In the genomic region with DNA sequence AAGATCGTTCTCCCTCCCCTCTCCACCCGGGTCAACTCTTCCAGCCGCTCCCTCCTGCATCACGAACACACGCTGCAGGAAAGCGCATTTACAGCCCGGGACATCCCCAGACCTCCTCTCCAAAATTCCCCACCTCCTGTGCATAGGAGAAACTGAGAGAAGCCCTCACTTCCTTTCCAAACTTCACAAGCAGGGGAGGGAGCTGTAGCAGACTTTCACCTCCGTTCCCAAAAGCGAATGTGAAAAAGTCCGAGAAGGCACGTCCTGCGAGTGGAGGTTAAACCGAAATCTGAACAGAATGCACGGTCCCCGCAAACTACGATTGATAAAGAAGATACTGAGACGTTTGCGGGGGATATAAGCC, we compare ENCODE assay signal across 8 cellular contexts. TPM values are rescaled to one million over a fixed set of nuclear protein-coding genes. Genes with fewer than 3 reads are reported as not detected.
A peak's percentile ranks its signal among the peaks of the same experiment; 100 is the strongest.
DNase-seq lines count a peak whose midpoint lies in the region; ATAC-seq and TF ChIP-seq lines count a peak whose summit lies in the region.

No MANE protein-coding gene starts in this region.

- H2BK5ac ChIP-seq in neuronal stem cell (ENCODE audit: low read length) = peak overlapping the region; percentile 98

- POLR2A ChIA-PET in activated B cell treated with CpG ODN at 0.5 μM for 24 hours (lab: Charles Lee) = interaction anchor here (0.6 to 2.1 kb wide), 4 partner anchors 21 to 209 kb away, joined by 3 to 8 read pairs (median 4); no protein-coding TSS in a partner anchor

- peaks cover 9% of the 10 kb centered on the region for H3K36me3 Mint-ChIP-seq in activated B cell treated with CpG ODN at 0.5 μM for 24 hours (ENCODE audit: low read depth)

- H3K9ac ChIP-seq in neuronal stem cell (ENCODE audit: low read depth, low read length, poor library complexity) = peak overlapping the region; percentile 94

- no peak overlapping the region for H4K91ac ChIP-seq in neuronal stem cell (ENCODE audit: low read depth, low read length, poor library complexity)

- H3K4me1 ChIP-seq in neuronal stem cell (ENCODE audit: control insufficient read depth in 2 of 2, insufficient read depth in 1 of 2, low read depth in 1 of 2, low read length in 2 of 2) = peaks cover 5 to 10% of the 10 kb centered on the region in 2 donors

- DNase-seq in activated CD4-positive, CD25-positive, alpha-beta regulatory T cell (lab: John Stamatoyannopoulos, UW) = no peak
- DNase-seq in activated B cell treated with CpG ODN at 0.5 μM for 24 hours = peak; percentile 24
- peak; percentile 31 for DNase-seq in fibroblast of the conjunctiva (ENCODE audit: low read depth)
- DNase-seq in neuronal stem cell (ENCODE audit: low spot score) = peak; percentile 26
- DNase-seq in ecto neural progenitor cell (ENCODE audit: low spot score) = no peak

- H3K14ac ChIP-seq in neuronal stem cell (ENCODE audit: low read length) = peak overlapping the region; percentile 25

- H2BK120ac ChIP-seq in neuronal stem cell (ENCODE audit: low read depth, low read length) = peak overlapping the region; percentile 92

- H2AK5ac ChIP-seq in neuronal stem cell (ENCODE audit: low read depth, low read length) = peak overlapping the region; percentile 12

- H2BK15ac ChIP-seq in neuronal stem cell (ENCODE audit: low read length) = peak overlapping the region; percentile 93

- H2BK12ac ChIP-seq in neuronal stem cell (ENCODE audit: low read length) = no peak overlapping the region

- H3K36me3 ChIP-seq in neuronal stem cell (replicated peaks in 1 of 2; ENCODE audit: control insufficient read depth in 2 of 2, insufficient read depth in 2 of 2, low read length in 2 of 2) = peaks cover 0 to 18% of the 10 kb centered on the region in 2 donors

- CTCF ChIA-PET in activated B cell treated with CpG ODN at 0.5 μM for 24 hours (lab: Charles Lee) = no interaction called here

- H3K9me3 Mint-ChIP-seq in activated B cell treated with CpG ODN at 0.5 μM for 24 hours = no peaks in the 10 kb centered on the region

- H3K4me2 ChIP-seq in neuronal stem cell (ENCODE audit: insufficient read depth, low read length, poor library complexity, severe bottlenecking) = peak overlapping the region; percentile 65

- peak overlapping the region; percentile 97 for H3K4me3 Mint-ChIP-seq in activated B cell treated with CpG ODN at 0.5 μM for 24 hours

- no peaks in the 10 kb centered on the region for H3K27me3 ChIP-seq in neuronal stem cell (ENCODE audit: control insufficient read depth in 3 of 3, insufficient read depth in 3 of 3, low read depth in 1 of 3, low read length in 3 of 3)

- H3K9me3 ChIP-seq in neuronal stem cell (replicated peaks in 1 of 2; ENCODE audit: control insufficient read depth in 2 of 2, insufficient read depth in 1 of 2, low read depth in 1 of 2, low read length in 2 of 2) = peaks cover 0 to 5% of the 10 kb centered on the region in 2 donors

- H2AFZ ChIP-seq in neuronal stem cell (ENCODE audit: low read length) = peak overlapping the region; percentile 87

- ATAC-seq in activated CD4-positive, CD25-positive, alpha-beta regulatory T cell treated with anti-CD3 and anti-CD28 coated beads, Interleukin-2, amount 50 U/mL, for 24 hours = peak; percentile 27 to 50
- ATAC-seq in HG03442 (IDR thresholded peaks at IDR 0.05; ENCODE audit: unreplicated experiment) = peak; percentile 17
- ATAC-seq in activated B cell treated with CpG ODN at 0.5 μM for 24 hours (ENCODE audit: low read depth) = peak; percentile 10
- ATAC-seq in HG03520 (IDR thresholded peaks at IDR 0.05; ENCODE audit: unreplicated experiment) = no peak

- intact Hi-C loops in activated B cell treated with CpG ODN at 0.5 μM for 24 hours (cut with micrococcal nuclease) = loop anchor here (1.0 to 5.0 kb wide), 4 partner anchors 9 to 104 kb away; a partner anchor contains a TSS

- no CpG with 5 or more reads among the region's 18 CpGs for WGBS in neuronal stem cell (ENCODE audit: extremely low coverage in 2 of 2, insufficient read length in 2 of 2, insufficient replicate concordance in 1 of 2), 2 donors

- peaks cover 68% of the 10 kb centered on the region for H3K4me1 Mint-ChIP-seq in activated B cell treated with CpG ODN at 0.5 μM for 24 hours

- H3K27ac ChIP-seq in neuronal stem cell (replicated peaks; ENCODE audit: low read length) = peak overlapping the region; percentile 91

- H3K18ac ChIP-seq in neuronal stem cell (ENCODE audit: low read length) = peak overlapping the region; percentile 94

- H3K79me1 ChIP-seq in neuronal stem cell (ENCODE audit: low read depth, low read length) = peaks cover 3% of the 10 kb centered on the region

- no peak overlapping the region for H4K8ac ChIP-seq in neuronal stem cell (ENCODE audit: low read depth, low read length)

- no peak overlapping the region for H3K23ac ChIP-seq in neuronal stem cell (ENCODE audit: low read depth, low read length, poor library complexity)

- no peak overlapping the region for H3K4ac ChIP-seq in neuronal stem cell (ENCODE audit: low read length)

- peak overlapping the region; percentile 92 for H3K27ac Mint-ChIP-seq in activated B cell treated with CpG ODN at 0.5 μM for 24 hours

- H3K4me3 ChIP-seq in neuronal stem cell (ENCODE audit: low read length in 2 of 2) = peak overlapping the region; percentile 73 to 93

- no peak for TF ChIP-seq CTCF in activated B cell treated with CpG ODN at 0.5 μM for 24 hours (IDR thresholded peaks at IDR 0.05)

- H3K27me3 Mint-ChIP-seq in activated B cell treated with CpG ODN at 0.5 μM for 24 hours = peaks cover 5% of the 10 kb centered on the region

RNA-seq across cellular contexts. Expression of gene BCAT1, which starts 0.5 kb away (rescaled TPM):
- total RNA-seq in activated B cell treated with CpG ODN at 0.5 μM for 24 hours = 69.6 and 69.8 TPM in 2 replicates
- polyA plus RNA-seq in neuronal stem cell (2013, experiment 1 of 2) = 78.2 TPM
- polyA plus RNA-seq in neuronal stem cell (2013, experiment 2 of 2) = 82.5 TPM

Comparison
In these comparisons a context has a peak if more than half of its experiments do, and no peak if none do; other contexts are left out.
1. DNase-seq: peak in activated B cell treated with CpG ODN at 0.5 μM for 24 hours (single experiment), fibroblast of the conjunctiva (single experiment) and neuronal stem cell (single experiment); none in activated CD4-positive, CD25-positive, alpha-beta regulatory T cell (0 of 4) and ecto neural progenitor cell (single experiment).